ENCODE assay signal across 28 cellular contexts in the genomic region with DNA sequence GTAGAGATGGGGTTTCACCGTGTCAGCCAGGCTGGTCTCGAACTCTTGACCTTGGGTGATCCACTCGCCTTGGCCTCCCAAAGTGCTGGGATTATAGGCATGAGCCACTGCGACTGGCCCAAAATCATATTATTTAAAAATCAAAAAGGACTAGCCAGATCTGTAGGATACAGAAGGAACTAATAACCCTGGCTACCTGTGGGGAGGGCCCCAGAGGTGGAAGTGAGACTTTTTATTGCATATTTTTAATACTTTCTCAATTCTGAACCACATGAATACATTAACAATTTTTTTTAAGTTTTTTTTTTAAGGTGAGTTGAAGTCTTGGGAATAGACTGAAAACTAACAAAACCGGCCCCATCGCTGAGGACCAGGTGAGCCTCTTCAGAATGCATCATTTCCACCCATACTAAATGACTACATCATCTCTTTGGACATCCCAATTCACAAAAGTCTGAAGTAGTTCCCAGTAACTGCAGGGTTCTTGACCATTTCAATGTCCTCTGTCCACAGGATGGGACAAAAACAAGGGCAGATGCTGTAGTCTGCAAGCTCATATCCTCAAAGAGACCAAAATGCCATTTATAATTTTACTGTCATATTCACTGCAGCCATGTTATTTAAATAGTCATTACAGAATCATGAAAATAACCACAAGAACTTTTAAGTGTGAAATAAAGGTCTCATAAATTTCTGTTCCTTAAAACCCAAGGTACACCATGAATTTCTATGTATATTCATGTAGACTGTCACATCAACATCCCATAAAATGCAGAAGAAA.
"Had no signal": no experiment of that assay in that cellular context is flagged by ENCODE, and none has a peak within 500 bp of the region (broad histone marks: within the 10 kb centered on the region; RNA-seq: fewer than 3 reads in every experiment).

No MANE protein-coding gene starts in this region.

- H3K27ac Mint-ChIP-seq: memory B cell; nephron progenitor cell; neural progenitor cell; progenitor cell of endocrine pancreas; stimulated activated naive CD8-positive, alpha-beta T cell treated with anti-CD3 and anti-CD28 coated beads, Interleukin-15, amount 100 ng/mL, for 72 hours; type B pancreatic cell had no signal

- H3K4me3 Mint-ChIP-seq: memory B cell; naive thymus-derived CD4-positive, alpha-beta T cell; nephron progenitor cell; neural progenitor cell; stimulated activated naive CD8-positive, alpha-beta T cell treated with anti-CD3 and anti-CD28 coated beads, Interleukin-15, amount 100 ng/mL, for 72 hours; type B pancreatic cell had no signal

- ATAC-seq: heart right ventricle; mucosa of descending colon; naive thymus-derived CD4-positive, alpha-beta T cell; right cardiac atrium; sciatic nerve; stimulated activated naive CD8-positive, alpha-beta T cell treated with anti-CD3 and anti-CD28 coated beads, Interleukin-15, amount 100 ng/mL, for 72 hours had no signal

- H3K79me2 ChIP-seq: hepatocyte had no signal

- H3K27me3 Mint-ChIP-seq: memory B cell; naive thymus-derived CD4-positive, alpha-beta T cell; progenitor cell of endocrine pancreas; stimulated activated naive CD8-positive, alpha-beta T cell treated with anti-CD3 and anti-CD28 coated beads, Interleukin-15, amount 100 ng/mL, for 72 hours; type B pancreatic cell had no signal

- H3K27me3 ChIP-seq: heart right ventricle, hepatocyte, neural progenitor cell, neutrophil, ovary, tibial nerve, vagina had no signal

- DNase-seq: heart right ventricle; islet precursor cell; left ventricle myocardium inferior; midbrain; mucosa of descending colon; naive thymus-derived CD4-positive, alpha-beta T cell; nephron progenitor cell; occipital lobe; ovary; retina; right cardiac atrium; stimulated activated CD4-positive, alpha-beta T cell treated with anti-CD3 and anti-CD28 coated beads, Interleukin-12 subunit alpha, Interleukin-12 subunit beta, amount 100 ng/mL, for 4 hours; stimulated activated CD4-positive, alpha-beta T cell treated with anti-CD3 and anti-CD28 coated beads, Interleukin-15, amount 100 ng/mL, for 24 hours; stimulated activated CD4-positive, alpha-beta T cell treated with anti-CD3 and anti-CD28 coated beads, Interleukin-2, amount 100 ng/mL, for 24 hours; stimulated activated CD4-positive, alpha-beta T cell treated with anti-CD3 and anti-CD28 coated beads, Interleukin-4, amount 100 ng/mL, for 1 hour; stimulated activated naive CD4-positive, alpha-beta T cell treated with Interleukin-2 at 50 U/mL for 16 hours; stimulated activated naive CD8-positive, alpha-beta T cell treated with anti-CD3 and anti-CD28 coated beads, Interleukin-15, amount 100 ng/mL, for 72 hours; substantia nigra had no signal

- H3K4me1 Mint-ChIP-seq: memory B cell; stimulated activated naive CD8-positive, alpha-beta T cell treated with anti-CD3 and anti-CD28 coated beads, Interleukin-15, amount 100 ng/mL, for 72 hours had no signal

- H3K4me3 ChIP-seq: heart right ventricle, hepatocyte, left ventricle myocardium inferior, mucosa of descending colon, neural progenitor cell, ovary, skin epidermis, tibial nerve, vagina had no signal

- H2AFZ ChIP-seq: hepatocyte, neural progenitor cell had no signal

- H3K9me3 Mint-ChIP-seq: memory B cell; naive thymus-derived CD4-positive, alpha-beta T cell; nephron progenitor cell; neural progenitor cell; stimulated activated naive CD8-positive, alpha-beta T cell treated with anti-CD3 and anti-CD28 coated beads, Interleukin-15, amount 100 ng/mL, for 72 hours; type B pancreatic cell had no signal

- H3K4me2 ChIP-seq: hepatocyte, neural progenitor cell had no signal

- H3K9me3 ChIP-seq: heart right ventricle, left ventricle myocardium inferior, mucosa of descending colon, neutrophil, ovary, tibial nerve, vagina had no signal

- H3K4me1 ChIP-seq: heart right ventricle, left ventricle myocardium inferior, tibial nerve, vagina had no signal

- H3K36me3 ChIP-seq: neural progenitor cell, ovary had no signal

- H3K27ac ChIP-seq: heart right ventricle, hepatocyte, left ventricle myocardium inferior, neural progenitor cell, neutrophil, ovary, skin epidermis, tibial nerve, vagina had no signal

- H3K9ac ChIP-seq: neural progenitor cell had no signal
